ENCODE assay signal across 7 cellular contexts in genomic region chr5:132363431-132364112, GRCh38. TPM values are rescaled to one million over a fixed set of nuclear protein-coding genes. Genes with fewer than 3 reads are reported as not detected.
A peak's percentile ranks its signal among the peaks of the same experiment; 100 is the strongest.
DNase-seq lines count a peak whose midpoint lies in the region; ATAC-seq and TF ChIP-seq lines count a peak whose summit lies in the region.

No MANE protein-coding gene starts in this region.

- no peak overlapping the region for H3K9ac ChIP-seq in GM23248

- TF ChIP-seq POLR2A in sigmoid colon (IDR thresholded peaks at IDR 0.05): no peak

- no peak overlapping the region for H3K4me3 ChIP-seq in GM23248
- H3K4me3 ChIP-seq in fibroblast of mammary gland (ENCODE audit: control insufficient read depth, low read depth, low read length): no peak overlapping the region
- H3K4me3 ChIP-seq in sigmoid colon: no peak overlapping the region

- H3K4me2 ChIP-seq in GM23248 (ENCODE audit: unreplicated experiment): no peak overlapping the region

- H3F3A ChIP-seq in GM23248 (ENCODE audit: insufficient read depth): peaks cover 19% of the 10 kb centered on the region

- H3K79me2 ChIP-seq in GM23248 (ENCODE audit: insufficient read depth): no peaks in the 10 kb centered on the region

- WGBS in GM23248 (ENCODE audit: low coverage in 1 of 2, low lambda C conversion rate in 2 of 2, missing lambda C conversion rate in 2 of 2), 2 experiments: 1 to 2% methylated on average over 7 of the region's 7 CpGs
- 44 to 74% methylated on average over 7 of the region's 7 CpGs for WGBS in sigmoid colon, 2 donors

- H3K27me3 ChIP-seq in GM23248 (replicated peaks; ENCODE audit: insufficient read depth) (no peaks in the 10 kb centered on the region), sigmoid colon (no peaks in the 10 kb centered on the region)

- H3K36me3 ChIP-seq in GM23248 (ENCODE audit: low read depth) (no peaks in the 10 kb centered on the region), sigmoid colon (peaks cover 0 to 5% (median 0%) of the 10 kb centered on the region in 4 donors)

- DNase-seq in GM23248 (peak; percentile 98), NCI-H69 (lab: John Stamatoyannopoulos, UW) (peak; percentile 38), fibroblast of mammary gland (ENCODE audit: low read depth) (peak; percentile 97), sigmoid colon (no peak)

- H3K4me1 ChIP-seq in GM23248 (ENCODE audit: insufficient read depth): peaks cover 24% of the 10 kb centered on the region
- peaks cover 0 to 27% (median 13%) of the 10 kb centered on the region in 4 donors for H3K4me1 ChIP-seq in sigmoid colon

- no peaks in the 10 kb centered on the region for H3K9me2 ChIP-seq in GM23248 (ENCODE audit: insufficient read depth)

- H2AFZ ChIP-seq in GM23248: no peak overlapping the region

- ATAC-seq in GM18519 (IDR thresholded peaks at IDR 0.05; ENCODE audit: low FRiP score, unreplicated experiment) (no peak), GM18870 (IDR thresholded peaks at IDR 0.05; ENCODE audit: unreplicated experiment) (no peak), GM18867 (IDR thresholded peaks at IDR 0.05; ENCODE audit: unreplicated experiment) (no peak)

- peak overlapping the region; percentile 66; the same call in 1 of the 2 replicates for H3K27ac ChIP-seq in GM23248
- peak overlapping the region; percentile 44 to 77 (median 64) for H3K27ac ChIP-seq in sigmoid colon

- TF ChIP-seq CTCF in fibroblast of mammary gland (conservative IDR thresholded peaks at IDR 0.05; ENCODE audit: control insufficient read depth, insufficient read depth, low read depth, low read length) (no peak), sigmoid colon (IDR thresholded peaks at IDR 0.05) (no peak)

- peak in 3 of 4 donors; percentile 3 to 98 (median 88) for TF ChIP-seq EP300 in sigmoid colon (IDR thresholded peaks at IDR 0.05)

- intact Hi-C loops in sigmoid colon (cut with DNase I): loop anchor here (5.0 kb wide), 1 partner anchor 91 kb away; no protein-coding TSS in a partner anchor

- in situ Hi-C loops in GM23248 (cut with MboI): no loop called here

- no peaks in the 10 kb centered on the region for H4K20me1 ChIP-seq in GM23248 (ENCODE audit: insufficient read depth)

- H3K9me3 ChIP-seq in GM23248 (ENCODE audit: low read depth) (no peaks in the 10 kb centered on the region), sigmoid colon (no peaks in the 10 kb centered on the region)

RNA-seq across cellular contexts. Expression of gene SLC22A5, which starts 5.9 kb away (rescaled TPM):
- total RNA-seq in GM23248 (2014; rRNA removed; shearing (Covaris generic)): 1.9 and 3.0 TPM in 2 replicates
- 1.7 and 2.4 TPM in 2 replicates for polyA plus RNA-seq in GM23248 (2016; fragmentation: Nextera tagmentation; extraction: Ambion mirVana)
- total RNA-seq in sigmoid colon: 1 to 10 TPM; 3.6 to 9.9 (median 6.3) TPM
- polyA plus RNA-seq in sigmoid colon: 10 to 100 TPM in 1 of 3 donors, 1 to 10 TPM in 2; 6.0 to 11.9 (median 9.0) TPM
